9 cellular contexts compared by ENCODE assay signal in genomic region chrX:154494715-154495114, GRCh38.
"Had no signal": no experiment of that assay in that cellular context is flagged by ENCODE, and none has a peak within 500 bp of the region (broad histone marks: within the 10 kb centered on the region; RNA-seq: fewer than 3 reads in every experiment).

No MANE protein-coding gene starts in this region.

- H3K27ac Mint-ChIP-seq: IgD-negative memory B cell had no signal

- H3K9me3 Mint-ChIP-seq: IgD-negative memory B cell had no signal

- H3K9ac ChIP-seq: KMS-11 had no signal

- H3K4me3 Mint-ChIP-seq: IgD-negative memory B cell had no signal

- FAIRE-seq: HepG2, HTR-8/SVneo had no signal

- H3K4me2 ChIP-seq: KMS-11 had no signal

- ATAC-seq: HepG2 had no signal

- DNase-seq: IMR-90, Karpas-422, KBM-7, KG1 had no signal

- H3K27ac ChIP-seq: HL-60, KMS-11 had no signal
